9 cellular contexts compared by ENCODE assay signal in the genomic region with DNA sequence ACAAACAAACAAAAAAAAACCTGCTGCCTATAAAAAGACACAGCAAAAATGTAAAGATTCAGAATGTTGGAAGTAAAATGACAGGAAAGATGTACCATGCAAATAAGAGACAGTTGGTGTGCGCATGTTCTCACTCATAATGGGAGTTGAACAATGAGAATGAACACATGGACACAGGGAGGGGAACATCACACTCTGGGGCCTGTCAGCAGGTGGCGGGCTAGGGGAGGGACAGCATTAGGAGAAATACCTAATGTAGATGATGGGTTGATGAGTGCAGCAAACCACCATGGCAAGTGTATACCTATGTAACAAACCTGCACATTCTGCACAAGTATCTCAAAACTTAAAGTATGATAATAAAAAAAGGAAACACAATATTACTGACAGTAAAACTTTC. TPM values are rescaled to one million over a fixed set of nuclear protein-coding genes. Genes with fewer than 3 reads are reported as not detected.
DNase-seq lines count a peak whose midpoint lies in the region; ATAC-seq and TF ChIP-seq lines count a peak whose summit lies in the region.
"Not testable (repeated sequence)": the region's sequence is repeated elsewhere in the genome, so short reads cannot be mapped to it uniquely, and the experiment has no call there.
"Had no signal": no experiment of that assay in that cellular context is flagged by ENCODE, and none has a peak within 500 bp of the region (broad histone marks: within the 10 kb centered on the region; RNA-seq: fewer than 3 reads in every experiment).

No MANE protein-coding gene starts in this region.

- TF ChIP-seq CTCF in HFF-Myc (IDR thresholded peaks at IDR 0.05; ENCODE audit: low read depth, low read length, missing control alignments) (peak; percentile 29), fibroblast of pulmonary artery (IDR thresholded peaks at IDR 0.05; ENCODE audit: low read length, missing control alignments) (peak; percentile 26), transverse colon (IDR thresholded peaks at IDR 0.05) (peak in 4 of 5 experiments; percentile 25 to 41 (median 32))

- H3K27me3 Mint-ChIP-seq in naive B cell = not testable (repeated sequence)

- intact Hi-C loops in transverse colon (cut with DNase I; ENCODE audit: low total_unique reads) = loop anchor here (5.0 kb wide), 1 partner anchor 230 kb away; no protein-coding TSS in a partner anchor

- WGBS in transverse colon (ENCODE audit: low coverage in 1 of 2), 2 donors = 73 to 88% methylated on average over 1 to 2 of the region's 2 CpGs

- not testable (repeated sequence) for H3K4me3 ChIP-seq in HFF-Myc (replicated peaks; ENCODE audit: low read depth, low read length); fibroblast of pulmonary artery (replicated peaks; ENCODE audit: low read depth, low read length); transverse colon

- not testable (repeated sequence) for TF ChIP-seq EP300 in transverse colon (IDR thresholded peaks at IDR 0.05; ENCODE audit: low read depth)

- H3K9me3 ChIP-seq in transverse colon = peaks cover 7 to 11% of the 10 kb centered on the region in 2 donors

- ATAC-seq in naive B cell (ENCODE audit: low read depth in 2 of 2) = not testable (repeated sequence)

- H3K27ac ChIP-seq in transverse colon = not testable (repeated sequence)

- H3K4me1 ChIP-seq in transverse colon = not testable (repeated sequence)

- not testable (repeated sequence) for H3K36me3 Mint-ChIP-seq in naive B cell

- TF ChIP-seq POLR2A in transverse colon (IDR thresholded peaks at IDR 0.05) = not testable (repeated sequence)

- DNase-seq in DMS53 (lab: John Stamatoyannopoulos, UW) (peak; percentile 68), HFF-Myc (ENCODE audit: extremely low read depth, low read depth) (peak; percentile 7), NCI-H69 (lab: John Stamatoyannopoulos, UW) (peak; percentile 66), UCSD-AML1 (lab: John Stamatoyannopoulos, UW; ENCODE audit: unreplicated experiment) (peak; percentile 43), fibroblast of pulmonary artery (ENCODE audit: low read depth) (peak; percentile 7), naive B cell (peak; percentile 6), transverse colon (peak; percentile 57)
- peak; percentile 29 for DNase-seq in activated naive CD4-positive, alpha-beta T cell treated with Interleukin-2 at 50 U/mL for 16 hours

- H3K36me3 ChIP-seq in transverse colon = not testable (repeated sequence)

- H3K27me3 ChIP-seq in transverse colon = not testable (repeated sequence)

- peak overlapping the region in 1 of 6 donors; percentile 49 for H3K27ac Mint-ChIP-seq in naive B cell

- peaks cover 0 to 14% (median 3%) of the 10 kb centered on the region in 7 donors for H3K9me3 Mint-ChIP-seq in naive B cell

- H3K4me1 Mint-ChIP-seq in naive B cell = not testable (repeated sequence)

- in situ Hi-C loops in transverse colon (cut with MboI; ENCODE audit: low pct_ligation_motif_present in 1 of 4, low pct_unique_long_range_greater_than_20kb in 1 of 4, low sequenced_read_pairs in 3 of 4) = loop anchor here in 1 of 4 donors (10.0 kb wide), 1 partner anchor 227 kb away; no protein-coding TSS in a partner anchor

- not testable (repeated sequence) for H3K4me3 Mint-ChIP-seq in naive B cell

RNA-seq across cellular contexts. Expression of a gene that starts 49.8 kb away (rescaled TPM):
- 1 to 10 TPM in 4 of 6 donors, under 1 TPM in 1, not detected in 1; 0.48 to 2.4 (median 1.8) TPM for polyA plus RNA-seq in naive B cell (ENCODE audit: low read depth in 6 of 6)
- 1 to 10 TPM in 2 of 4 donors, not detected in 2; 1.1 TPM for total RNA-seq in transverse colon
- total RNA-seq: SJSA1 had no signal

Comparison
In these comparisons a context has a peak if more than half of its experiments do, and no peak if none do; other contexts are left out.
1. DNase-seq: peak in every context shown above with its lines; median percentile 68 in DMS53; 66 in NCI-H69; 57 in transverse colon; 43 in UCSD-AML1; 29 in activated naive CD4-positive, alpha-beta T cell treated with Interleukin-2 at 50 U/mL for 16 hours; 7 in HFF-Myc; 7 in fibroblast of pulmonary artery; 6 in naive B cell.